In the genomic region with DNA sequence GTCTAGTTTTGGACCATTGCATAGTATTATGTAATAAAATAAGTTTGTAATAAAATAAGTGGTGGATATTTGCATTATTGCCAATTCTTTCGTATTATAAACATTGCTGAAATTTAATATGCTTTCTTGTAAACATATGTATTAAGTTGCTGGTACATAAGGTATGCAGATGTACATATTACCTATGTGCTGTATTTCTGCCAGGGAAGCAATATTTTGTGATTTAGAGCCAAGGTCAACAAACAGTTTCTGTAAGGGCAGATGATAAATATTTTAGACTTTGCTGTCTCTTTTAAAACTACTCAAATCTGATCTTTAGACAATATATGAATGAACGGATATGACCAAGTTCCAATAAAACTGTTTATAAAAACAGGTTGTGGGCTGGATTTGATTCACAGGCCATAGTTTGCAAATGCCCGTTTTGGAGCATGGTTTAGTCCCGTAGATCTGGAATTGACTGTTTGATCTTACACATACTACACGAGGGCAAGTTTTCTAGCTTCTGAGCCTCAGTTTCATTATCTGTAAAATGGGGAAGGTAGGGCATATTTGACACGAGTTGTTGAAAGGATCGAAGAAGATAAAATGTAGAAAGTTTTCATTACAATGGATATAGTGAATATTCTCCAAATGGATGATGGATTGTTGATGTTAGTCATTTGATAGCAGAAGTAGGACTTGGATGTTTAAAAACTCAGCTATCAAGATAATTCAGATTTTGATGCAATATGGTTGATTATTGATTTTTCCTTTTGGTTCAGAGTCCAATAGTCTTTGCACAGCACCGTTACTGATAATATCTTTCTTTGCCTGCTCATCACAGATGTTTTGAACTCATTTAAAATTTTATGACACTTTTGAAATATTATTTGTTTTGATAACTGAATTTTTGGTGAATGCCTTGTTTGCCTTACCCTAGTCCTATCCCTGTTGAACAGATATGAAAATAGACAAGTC, we compare ENCODE assay signal across 24 cellular contexts.
DNase-seq lines count a peak whose midpoint lies in the region; ATAC-seq, FAIRE-seq and TF ChIP-seq lines count a peak whose summit lies in the region.
"Had no signal": no experiment of that assay in that cellular context is flagged by ENCODE, and none has a peak within 500 bp of the region (broad histone marks: within the 10 kb centered on the region; RNA-seq: fewer than 3 reads in every experiment).

No MANE protein-coding gene starts in this region.

- no peak overlapping the region for H2AFZ ChIP-seq in endothelial cell of umbilical vein (ENCODE audit: low read depth, low read length)
- H2AFZ ChIP-seq: GM23248 had no signal

- H3K27me3 ChIP-seq in endothelial cell of umbilical vein (ENCODE audit: control insufficient read depth in 2 of 2, insufficient read depth in 2 of 2, low read length in 2 of 2), result no peaks in the 10 kb centered on the region
- H3K27me3 ChIP-seq in right lobe of liver, result no peaks in the 10 kb centered on the region
- no peaks in the 10 kb centered on the region for H3K27me3 ChIP-seq in small intestine (ENCODE audit: control insufficient read depth in 2 of 2, insufficient read depth in 2 of 2, low read length in 2 of 2)
- H3K27me3 ChIP-seq: MG63 had no signal

- WGBS in right lobe of liver (ENCODE audit: insufficient coverage, low coverage, low lambda C conversion rate, missing lambda C conversion rate), result 43% methylated on average over 8 of the region's 8 CpGs
- WGBS in small intestine, 3 donors, result 69 to 79% (median 73%) methylated on average over 8 of the region's 8 CpGs

- peaks cover 32% of the 10 kb centered on the region for H3K4me1 ChIP-seq in endothelial cell of umbilical vein (ENCODE audit: control insufficient read depth, extremely low read depth, insufficient read depth, low read length)
- H3K4me1 ChIP-seq in right lobe of liver, result peaks cover 0 to 19% (median 7%) of the 10 kb centered on the region in 4 donors
- no peaks in the 10 kb centered on the region for H3K4me1 ChIP-seq in small intestine (ENCODE audit: control insufficient read depth in 2 of 2, insufficient read depth in 1 of 2, low read depth in 1 of 2, low read length in 1 of 2)
- H3K4me1 ChIP-seq: Caco-2 had no signal

- POLR2A ChIA-PET in endothelial cell of umbilical vein (lab: Charles Lee), result no interaction called here

- dilution Hi-C loops in endothelial cell of umbilical vein (cut with MboI; ENCODE audit: extremely low pct_ligation_motif_present, low sequenced_read_pairs), result no loop called here

- H3K27ac ChIP-seq in endothelial cell of umbilical vein (ENCODE audit: insufficient read depth, low read depth, low read length) (peak overlapping the region; percentile 85), right lobe of liver (no peak overlapping the region), small intestine (ENCODE audit: low read depth in 1 of 2, low read length in 1 of 2) (no peak overlapping the region)
- H3K27ac ChIP-seq: GM23248, HL-60, RWPE1, SK-N-MC had no signal

- FAIRE-seq in endothelial cell of umbilical vein (lab: Jason Lieb, UNC) (peak; percentile 64), small intestine (lab: Jason Lieb, UNC) (no peak)
- FAIRE-seq: G401.6, GM18507 had no signal

- H3K9me3 ChIP-seq in endothelial cell of umbilical vein (replicated peaks; ENCODE audit: control insufficient read depth, insufficient read depth, low read length) (no peaks in the 10 kb centered on the region), right lobe of liver (no peaks in the 10 kb centered on the region), small intestine (ENCODE audit: control insufficient read depth, low read depth) (no peaks in the 10 kb centered on the region)
- H3K9me3 ChIP-seq: Caco-2, MG63 had no signal

- DNase-seq in HFF-Myc (ENCODE audit: extremely low read depth, low read depth), result peak; percentile 59
- peak; percentile 42 for DNase-seq in endothelial cell of umbilical vein (ENCODE audit: low read depth, low spot score)
- no peak for DNase-seq in right lobe of liver
- DNase-seq in iPS-NIHi7 (ENCODE audit: extremely low spot score), result no peak
- no peak for DNase-seq in activated CD4-positive, alpha-beta T cell treated with anti-CD3 and anti-CD28 coated beads, Interleukin-2, amount 50 U/mL, for 4 hours
- no peak for DNase-seq in small intestine
- DNase-seq: Caco-2; CD4-positive, alpha-beta memory T cell; IMR-90; MG63; NCI-H1417; NCI-H1694 treated with DMSO at 0.1 percent for 48 hours; NCI-H510A treated with DMSO at 0.1 percent for 48 hours; NCI-H774; NK-92 treated with Interleukin-12 subunit alpha and Interleukin-12 subunit beta, amount 100 ng/mL, for 24 hours; SHP77 treated with DMSO at 0.1 percent for 48 hours; SW 1271 had no signal

- H4K20me1 ChIP-seq in endothelial cell of umbilical vein (replicated peaks; ENCODE audit: control insufficient read depth, extremely low read depth, insufficient read depth, low read length), result no peaks in the 10 kb centered on the region

- TF ChIP-seq POLR2A in endothelial cell of umbilical vein (IDR thresholded peaks at IDR 0.05; ENCODE audit: low read depth, low read length) (no peak), right lobe of liver (IDR thresholded peaks at IDR 0.05) (no peak)

- BruUV-seq in endothelial cell of umbilical vein (replicated peaks; lab: Mats Ljungman, UMichigan), result no TSS peak

- intact Hi-C loops in endothelial cell of umbilical vein (cut with micrococcal nuclease), result loop anchor here (2.0 to 5.0 kb wide), 5 partner anchors 42 to 418 kb away; a partner anchor contains a TSS
- intact Hi-C loops in right lobe of liver (cut with DNase I), result no loop called here

- peak overlapping the region; percentile 67 for H3K4me2 ChIP-seq in endothelial cell of umbilical vein (ENCODE audit: insufficient read depth, low read length)

- no peaks in the 10 kb centered on the region for H3K79me2 ChIP-seq in endothelial cell of umbilical vein (ENCODE audit: control insufficient read depth, insufficient read depth, low read length)

- H3K9ac ChIP-seq in endothelial cell of umbilical vein (replicated peaks; ENCODE audit: extremely low read depth, insufficient read depth, low read length), result peak overlapping the region; percentile 32
- H3K9ac ChIP-seq: GM23248 had no signal

- peak; percentile 63 to 80 (median 75) for ATAC-seq in right lobe of liver
- no peak for ATAC-seq in HG03196 (IDR thresholded peaks at IDR 0.05; ENCODE audit: unreplicated experiment)

- H3K4me3 ChIP-seq in HFF-Myc (replicated peaks; ENCODE audit: low read depth, low read length), result no peak overlapping the region
- no peak overlapping the region for H3K4me3 ChIP-seq in endothelial cell of umbilical vein (replicated peaks in 1 of 3; ENCODE audit: insufficient read depth in 1 of 3, low read depth in 1 of 3, low read length in 3 of 3)
- H3K4me3 ChIP-seq in right lobe of liver, result no peak overlapping the region
- H3K4me3 ChIP-seq in small intestine (ENCODE audit: low read depth in 1 of 2, low read length in 2 of 2), result no peak overlapping the region
- H3K4me3 ChIP-seq: GM23248, MG63, SK-N-MC had no signal

- TF ChIP-seq CTCF in HFF-Myc (IDR thresholded peaks at IDR 0.05; ENCODE audit: low read depth, low read length, missing control alignments), result no peak
- TF ChIP-seq CTCF in endothelial cell of umbilical vein (IDR thresholded peaks at IDR 0.05; ENCODE audit: extremely low read depth in 1 of 2, insufficient read depth in 1 of 2, low read depth in 1 of 2, low read length in 2 of 2), result no peak
- TF ChIP-seq CTCF in right lobe of liver (IDR thresholded peaks at IDR 0.05), result no peak

- H3K36me3 ChIP-seq in endothelial cell of umbilical vein (ENCODE audit: control insufficient read depth in 2 of 2, extremely low read depth in 1 of 2, insufficient read depth in 2 of 2, low read length in 2 of 2), result no peaks in the 10 kb centered on the region
- H3K36me3 ChIP-seq in right lobe of liver, result no peaks in the 10 kb centered on the region
- H3K36me3 ChIP-seq in small intestine (ENCODE audit: control insufficient read depth in 2 of 2, insufficient read depth in 2 of 2, low read length in 2 of 2), result no peaks in the 10 kb centered on the region
- H3K36me3 ChIP-seq: MG63 had no signal

- CTCF ChIA-PET in endothelial cell of umbilical vein (lab: Charles Lee), result interaction anchor here (0.9 to 1.9 kb wide), 5 partner anchors 13 to 121 kb away, joined by 3 to 8 read pairs (median 3); no protein-coding TSS in a partner anchor

- H3K9me1 ChIP-seq in endothelial cell of umbilical vein (replicated peaks; ENCODE audit: control insufficient read depth, extremely low read depth, insufficient read depth, low read length), result no peaks in the 10 kb centered on the region

TF ChIP-seq in endothelial cell of umbilical vein, 7 proteins besides CTCF, POLR2A, EP300 and RAD21:
- peak; percentile 39 for TF ChIP-seq GATA2 (IDR thresholded peaks at IDR 0.05; ENCODE audit: insufficient read depth, insufficient read length, low read depth, low read length)
- TF ChIP-seq POLR2AphosphoS5 (IDR thresholded peaks at IDR 0.05; ENCODE audit: insufficient read depth, low read depth, low read length), result no peak
- TF ChIP-seq FOS (IDR thresholded peaks at IDR 0.05; ENCODE audit: borderline replicate concordance, insufficient read depth, low read length), result no peak

Comparison
In these comparisons a context has a peak if more than half of its experiments do, and no peak if none do; other contexts are left out.
1. DNase-seq: peak in HFF-Myc (single experiment) and endothelial cell of umbilical vein (single experiment); none in right lobe of liver (0 of 3), iPS-NIHi7 (single experiment), activated CD4-positive, alpha-beta T cell treated with anti-CD3 and anti-CD28 coated beads, Interleukin-2, amount 50 U/mL, for 4 hours (0 of 2) and small intestine (single experiment).